ENCODE assay signal across 8 cellular contexts in the genomic region with DNA sequence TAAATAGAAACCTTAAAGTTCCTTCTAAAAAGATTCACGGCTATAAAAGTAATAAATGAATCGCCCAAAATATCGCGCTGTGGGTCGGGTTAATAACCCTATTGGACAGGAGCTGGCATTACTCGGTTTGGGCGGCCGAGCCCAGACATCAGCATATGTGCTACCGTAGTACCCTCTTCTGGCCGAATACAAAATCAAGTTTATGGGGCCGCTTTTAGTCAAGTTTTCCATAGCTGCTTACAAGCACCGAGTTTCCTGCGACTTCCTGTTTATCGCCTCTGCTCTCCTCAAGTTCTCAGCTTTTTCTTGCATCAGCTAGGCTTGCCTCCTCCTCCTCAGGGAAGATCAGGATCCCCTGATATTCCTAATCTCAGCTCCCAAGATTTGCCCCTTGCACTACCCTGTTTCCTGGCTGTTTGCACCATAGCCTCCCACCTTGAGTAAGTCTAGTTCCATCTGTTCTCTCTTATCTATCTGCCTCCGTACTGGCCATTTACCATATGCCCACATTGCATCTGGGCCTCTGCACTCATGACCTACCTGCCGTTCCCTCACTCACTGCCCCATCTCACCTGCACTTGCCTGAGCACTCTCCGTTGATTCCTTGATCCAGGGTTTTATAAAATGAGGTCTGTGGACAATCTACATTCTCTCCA. TPM values are rescaled to one million over a fixed set of nuclear protein-coding genes. Genes with fewer than 3 reads are reported as not detected.
A peak's percentile ranks its signal among the peaks of the same experiment; 100 is the strongest.
DNase-seq lines count a peak whose midpoint lies in the region; ATAC-seq and TF ChIP-seq lines count a peak whose summit lies in the region.

No MANE protein-coding gene starts in this region.

- H3K79me2 ChIP-seq in PC-3 (ENCODE audit: low read length): no peaks in the 10 kb centered on the region

- H3K4me3 ChIP-seq in lung: no peak overlapping the region
- H3K4me3 ChIP-seq in PC-3 (ENCODE audit: low read length): no peak overlapping the region

- no TSS peak for BruUV-seq in PC-3 (replicated peaks; lab: Mats Ljungman, UMichigan)

- H3K9me3 ChIP-seq in lung (ENCODE audit: control insufficient read depth in 2 of 2, insufficient read depth in 1 of 2, low read length in 1 of 2) (no peaks in the 10 kb centered on the region), PC-3 (ENCODE audit: low read length) (no peaks in the 10 kb centered on the region)

- H4K20me1 ChIP-seq in PC-3 (ENCODE audit: low read length): no peaks in the 10 kb centered on the region

- H2AFZ ChIP-seq in PC-3 (ENCODE audit: low read length): no peak overlapping the region

- intact Hi-C loops in PC-3 (cut with micrococcal nuclease): no loop called here

- H3K27ac ChIP-seq in lung (ENCODE audit: low read depth in 1 of 2, low read length in 1 of 2) (no peak overlapping the region), PC-3 (ENCODE audit: low read length) (no peak overlapping the region)

- H3K27me3 ChIP-seq in lung (ENCODE audit: control insufficient read depth, insufficient read depth) (no peaks in the 10 kb centered on the region), PC-3 (ENCODE audit: low read length) (no peaks in the 10 kb centered on the region)

- TF ChIP-seq CTCF in lung (IDR thresholded peaks at IDR 0.05; ENCODE audit: control extremely low read depth, extremely low read depth) (peak; percentile 40), PC-3 (conservative IDR thresholded peaks at IDR 0.05; ENCODE audit: low read depth, low read length) (no peak)

- CTCF ChIA-PET in PC-3 (lab: Charles Lee): no interaction called here

- 29 to 56% methylated on average over 17 of the region's 17 CpGs for WGBS in lung, 2 donors

- H3F3A ChIP-seq in PC-3 (ENCODE audit: low read length, unreplicated experiment): no peaks in the 10 kb centered on the region

- H3K4me1 ChIP-seq in lung (ENCODE audit: control insufficient read depth in 2 of 2, insufficient read depth in 2 of 2, low read length in 2 of 2) (no peaks in the 10 kb centered on the region), PC-3 (ENCODE audit: insufficient read depth, low read length) (no peaks in the 10 kb centered on the region)

- peak; percentile 60 for DNase-seq in Ammon's horn (ENCODE audit: low spot score)
- peak; percentile 88 for DNase-seq in NOMO-1 treated with DMSO at 0.1 percent for 48 hours (lab: John Stamatoyannopoulos, UW; ENCODE audit: unreplicated experiment)
- peak; percentile 45 to 53 for DNase-seq in activated T-cell treated with anti-CD3 and anti-CD28 coated beads, Interleukin-2, amount 50 U/mL, for 48 hours
- DNase-seq in lung (ENCODE audit: low spot score): no peak
- DNase-seq in PC-3: no peak
- DNase-seq in NCI-H446 treated with DMSO at 0.1 percent for 48 hours (lab: John Stamatoyannopoulos, UW): no peak

- H3K9me2 ChIP-seq in PC-3 (replicated peaks; ENCODE audit: low read length): no peaks in the 10 kb centered on the region

- no peak overlapping the region for H3K9ac ChIP-seq in PC-3 (ENCODE audit: low read length)

- ATAC-seq in GM18868 (IDR thresholded peaks at IDR 0.05; ENCODE audit: unreplicated experiment) (peak; percentile 60), HG02981 (IDR thresholded peaks at IDR 0.05; ENCODE audit: unreplicated experiment) (peak; percentile 83), lung (ENCODE audit: insufficient read depth, low FRiP score) (no peak), PC-3 (no peak)

- POLR2A ChIA-PET in PC-3 (lab: Charles Lee; ENCODE audit: unreplicated experiment): no interaction called here

- H3K36me3 ChIP-seq in lung (ENCODE audit: control insufficient read depth in 2 of 2, insufficient read depth in 2 of 2, low read length in 2 of 2) (no peaks in the 10 kb centered on the region), PC-3 (ENCODE audit: low read depth, low read length) (no peaks in the 10 kb centered on the region)

- no peak overlapping the region for H3K4me2 ChIP-seq in PC-3 (ENCODE audit: low read length)

RNA-seq across cellular contexts. Expression of gene SLC35F5, which starts 56.1 kb away (rescaled TPM):
- total RNA-seq in lung: 100 to 1,000 TPM in 1 of 2 donors, 10 to 100 TPM in 1; 56.7 to 216 TPM
- 10 to 100 TPM; 17.8 to 19.1 TPM for polyA plus RNA-seq in lung
- total RNA-seq in PC-3 (2014; rRNA removed): 41.1 and 55.3 TPM in 2 replicates

Comparison
In these comparisons a context has a peak if more than half of its experiments do, and no peak if none do; other contexts are left out.
1. DNase-seq: peak in Ammon's horn (single experiment), NOMO-1 treated with DMSO at 0.1 percent for 48 hours (single experiment) and activated T-cell treated with anti-CD3 and anti-CD28 coated beads, Interleukin-2, amount 50 U/mL, for 48 hours (2 of 2); none in lung (single experiment), PC-3 (single experiment) and NCI-H446 treated with DMSO at 0.1 percent for 48 hours (single experiment).
2. ATAC-seq: peak in GM18868 (single experiment) and HG02981 (single experiment); none in lung (single experiment) and PC-3 (single experiment).